Comparison of ENCODE assay signal across 17 cellular contexts in genomic region chr15:28219116-28219515, GRCh38.
A peak's percentile ranks its signal among the peaks of the same experiment; 100 is the strongest.
DNase-seq lines count a peak whose midpoint lies in the region; ATAC-seq and TF ChIP-seq lines count a peak whose summit lies in the region.
"Had no signal": no experiment of that assay in that cellular context is flagged by ENCODE, and none has a peak within 500 bp of the region (broad histone marks: within the 10 kb centered on the region; RNA-seq: fewer than 3 reads in every experiment).

No MANE protein-coding gene starts in this region.

- H3K9me3 ChIP-seq in SK-N-SH (no peaks in the 10 kb centered on the region), upper lobe of left lung (no peaks in the 10 kb centered on the region)
- H3K9me3 ChIP-seq: A549, HAP-1 had no signal

- H3K27ac ChIP-seq in SK-N-SH (ENCODE audit: low read depth in 2 of 2, low read length in 1 of 2) = no peak overlapping the region; a peak in 1 of 4 replicates
- H3K27ac ChIP-seq in RWPE1 = peak overlapping the region; percentile 5; the same call in 1 of the 2 replicates
- no peak overlapping the region for H3K27ac ChIP-seq in upper lobe of left lung
- H3K27ac ChIP-seq: 22Rv1, A549, C4-2B had no signal

- ATAC-seq in SK-N-SH treated with all-trans-retinoic acid at 6 μM for 48 hours = no peak
- ATAC-seq in esophagus mucosa = peak; percentile 23
- ATAC-seq in upper lobe of left lung (ENCODE audit: low FRiP score in 2 of 2) = peak; percentile 23 to 59
- ATAC-seq: HepG2 had no signal

- H3K4me3 ChIP-seq in SK-N-SH (ENCODE audit: low read depth in 2 of 2, low read length in 1 of 2) (no peak overlapping the region), upper lobe of left lung (no peak overlapping the region)
- H3K4me3 ChIP-seq: A549, HAP-1 had no signal

- H3K27me3 ChIP-seq in SK-N-SH (ENCODE audit: insufficient read depth) (no peaks in the 10 kb centered on the region), upper lobe of left lung (no peaks in the 10 kb centered on the region)

- no peak overlapping the region for H3K4me2 ChIP-seq in SK-N-SH
- H3K4me2 ChIP-seq: A549 had no signal

- no peak overlapping the region for H3K9ac ChIP-seq in SK-N-SH

- H3F3A ChIP-seq in SK-N-SH (replicated peaks; ENCODE audit: insufficient read depth) = no peaks in the 10 kb centered on the region

- H3K36me3 ChIP-seq in SK-N-SH (replicated peaks in 1 of 2; ENCODE audit: control insufficient read depth in 1 of 2, insufficient read depth in 2 of 2, low read length in 1 of 2) (peaks cover 10 to 29% of the 10 kb centered on the region in 2 experiments), upper lobe of left lung (peaks cover 18 to 62% (median 36%) of the 10 kb centered on the region in 4 donors)

- H3K79me2 ChIP-seq in SK-N-SH (ENCODE audit: insufficient read depth) = no peaks in the 10 kb centered on the region

- 100% methylated on average over 5 of the region's 10 CpGs for WGBS in SK-N-SH (ENCODE audit: low lambda C conversion rate)
- 88 to 95% methylated on average over 3 to 10 of the region's 10 CpGs for WGBS in upper lobe of left lung, 2 donors

- TF ChIP-seq RAD21 in SK-N-SH (IDR thresholded peaks at IDR 0.05; ENCODE audit: low read length) = no peak

- TF ChIP-seq EP300 in SK-N-SH (IDR thresholded peaks at IDR 0.05; ENCODE audit: borderline replicate concordance in 1 of 2, low read depth in 1 of 2, low read length in 1 of 2) = no peak
- no peak for TF ChIP-seq EP300 in upper lobe of left lung (IDR thresholded peaks at IDR 0.05)

- no peaks in the 10 kb centered on the region for H3K4me1 ChIP-seq in SK-N-SH (ENCODE audit: control insufficient read depth in 1 of 2, insufficient read depth in 2 of 2, low read depth in 1 of 2, low read length in 1 of 2)
- no peaks in the 10 kb centered on the region for H3K4me1 ChIP-seq in upper lobe of left lung
- H3K4me1 ChIP-seq: A549, HAP-1 had no signal

- no peak for TF ChIP-seq CTCF in SK-N-SH (IDR thresholded peaks at IDR 0.05)
- no peak for TF ChIP-seq CTCF in RWPE1 (conservative IDR thresholded peaks at IDR 0.05; ENCODE audit: low read depth)
- TF ChIP-seq CTCF in upper lobe of left lung (IDR thresholded peaks at IDR 0.05) = no peak

- CTCF ChIA-PET in SK-N-SH (lab: Yijun Ruan, JAX) (interaction anchor here (1.1 kb wide), 1 partner anchor 70 kb away, joined by 3 read pairs; no protein-coding TSS in a partner anchor), RWPE1 (lab: Yijun Ruan, JAX) (no interaction called here)

- POLR2A ChIA-PET in SK-N-SH (lab: Yijun Ruan, JAX) = no interaction called here
- POLR2A ChIA-PET in RWPE1 (lab: Yijun Ruan, JAX; ENCODE audit: low non-redundant PET) = no interaction called here

- no peak for TF ChIP-seq POLR2A in upper lobe of left lung (IDR thresholded peaks at IDR 0.05)

- no peaks in the 10 kb centered on the region for H3K9me2 ChIP-seq in SK-N-SH

- H2AFZ ChIP-seq in SK-N-SH (ENCODE audit: low read depth) = no peak overlapping the region

- no peaks in the 10 kb centered on the region for H4K20me1 ChIP-seq in SK-N-SH (ENCODE audit: insufficient read depth)

- DNase-seq in SK-N-SH (peak; percentile 11), RWPE1 (ENCODE audit: low spot score) (no peak), upper lobe of left lung (peak in 1 of 2 donors; percentile 46), NCI-H1417 (lab: John Stamatoyannopoulos, UW) (no peak), RKO (ENCODE audit: low spot score) (no peak), COR-L47 (lab: John Stamatoyannopoulos, UW) (no peak)
- DNase-seq: AML-193; CD4-positive, alpha-beta T cell; DMS153; GDM1 had no signal

TF ChIP-seq in SK-N-SH, 30 proteins besides CTCF, POLR2A, EP300 and RAD21 (continues in another document):
- TF ChIP-seq RFX5 (IDR thresholded peaks at IDR 0.05; ENCODE audit: low read length) (no peak), FOXM1 (IDR thresholded peaks at IDR 0.05; ENCODE audit: low read depth) (no peak), RXRA (IDR thresholded peaks at IDR 0.05; ENCODE audit: borderline replicate concordance, low read depth) (no peak), REST (IDR thresholded peaks at IDR 0.05; ENCODE audit: low read depth, low read length) (no peak), TAF1 (IDR thresholded peaks at IDR 0.05; ENCODE audit: borderline replicate concordance, low read depth, low read length) (no peak), USF2 (IDR thresholded peaks at IDR 0.05; ENCODE audit: borderline replicate concordance, low read depth, low read length) (no peak), RCOR1 (IDR thresholded peaks at IDR 0.05; ENCODE audit: low read length) (no peak), TEAD4 (IDR thresholded peaks at IDR 0.05; ENCODE audit: borderline replicate concordance, insufficient read depth) (no peak), YY1 (IDR thresholded peaks at IDR 0.05; ENCODE audit: low read depth) (no peak)

TF ChIP-seq in SK-N-SH treated with all-trans-retinoic acid at 6 μM for 48 hours, 23 proteins besides CTCF, POLR2A, EP300 and RAD21 (continues in another document):
- TF ChIP-seq POU6F1 (CRISPR knock-in tag; IDR thresholded peaks at IDR 0.05; ENCODE audit: borderline replicate concordance, low read depth) = no peak
- no peak for TF ChIP-seq PATZ1 (CRISPR knock-in tag; IDR thresholded peaks at IDR 0.05; ENCODE audit: borderline replicate concordance)
- TF ChIP-seq ESRRG (CRISPR knock-in tag; IDR thresholded peaks at IDR 0.05) = no peak
- TF ChIP-seq ZC3H10 (CRISPR knock-in tag; IDR thresholded peaks at IDR 0.05) = no peak
- no peak for TF ChIP-seq ZFP30 (CRISPR knock-in tag; IDR thresholded peaks at IDR 0.05)
- no peak for TF ChIP-seq CSDC2 (CRISPR knock-in tag; IDR thresholded peaks at IDR 0.05)
- no peak for TF ChIP-seq GLIS3 (CRISPR knock-in tag; IDR thresholded peaks at IDR 0.05)
- TF ChIP-seq CSRNP3 (CRISPR knock-in tag; IDR thresholded peaks at IDR 0.05) = no peak
- TF ChIP-seq TSHZ2 (CRISPR knock-in tag; IDR thresholded peaks at IDR 0.05) = no peak
- TF ChIP-seq TCF4 (CRISPR knock-in tag; IDR thresholded peaks at IDR 0.05; ENCODE audit: borderline replicate concordance) = no peak
- TF ChIP-seq ZNF8 (CRISPR knock-in tag; IDR thresholded peaks at IDR 0.05) = no peak
